ENCODE assay signal across 16 cellular contexts in the genomic region with DNA sequence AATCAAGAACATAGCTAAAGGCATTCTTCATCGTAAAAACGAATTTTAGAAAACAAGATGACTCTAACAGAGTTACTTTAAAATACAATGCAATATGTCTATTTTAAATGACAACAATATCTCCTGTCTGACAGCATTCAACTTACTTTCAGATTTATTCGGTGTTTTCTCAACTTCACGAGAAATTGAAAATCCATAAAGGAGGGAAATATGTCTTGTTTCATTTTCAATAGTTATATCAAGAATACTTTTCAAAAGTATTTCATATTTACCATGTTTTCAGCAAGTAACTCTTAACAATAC.
DNase-seq lines count a peak whose midpoint lies in the region; ATAC-seq and TF ChIP-seq lines count a peak whose summit lies in the region.
"Had no signal": no experiment of that assay in that cellular context is flagged by ENCODE, and none has a peak within 500 bp of the region (broad histone marks: within the 10 kb centered on the region; RNA-seq: fewer than 3 reads in every experiment).

No MANE protein-coding gene starts in this region.

- no peaks in the 10 kb centered on the region for H3K9me2 ChIP-seq in HCT116 (ENCODE audit: insufficient read depth)
- H3K9me2 ChIP-seq in PC-3 (replicated peaks; ENCODE audit: low read length): no peaks in the 10 kb centered on the region

- no peak for TF ChIP-seq POLR2A in HCT116 (IDR thresholded peaks at IDR 0.05; ENCODE audit: borderline replicate concordance, extremely low read depth, insufficient read depth, insufficient read length)

- H2AFZ ChIP-seq in HCT116 (ENCODE audit: low read depth, low read length, poor library complexity, severe bottlenecking): peak overlapping the region; percentile 71
- H2AFZ ChIP-seq in PC-3 (ENCODE audit: low read length): peak overlapping the region; percentile 62

- peak overlapping the region; percentile 50 for H3K27ac ChIP-seq in HCT116 (ENCODE audit: low read depth, low read length)
- peak overlapping the region; percentile 90 for H3K27ac ChIP-seq in PC-3 (ENCODE audit: low read length)
- H3K27ac ChIP-seq in dorsolateral prefrontal cortex: peak overlapping the region in 51 of 59 donors; percentile 10 to 94 (median 71)
- H3K27ac ChIP-seq in tibial artery: no peak overlapping the region
- H3K27ac ChIP-seq: SK-N-MC had no signal

- H3K4me1 ChIP-seq in HCT116 (ENCODE audit: control insufficient read depth in 1 of 2, insufficient read depth in 2 of 2, low read length in 2 of 2) (peaks cover 21 to 25% of the 10 kb centered on the region in 2 experiments), PC-3 (ENCODE audit: insufficient read depth, low read length) (peaks cover 31% of the 10 kb centered on the region), skeletal muscle satellite cell (ENCODE audit: control insufficient read depth, insufficient read depth, low read length) (peaks cover 6% of the 10 kb centered on the region), tibial artery (peaks cover 0 to 10% (median 5%) of the 10 kb centered on the region in 4 donors)
- H3K4me1 ChIP-seq: BE2C had no signal

- H3K4me3 ChIP-seq in HCT116 (replicated peaks in 1 of 2; ENCODE audit: low read depth in 1 of 2, low read length in 2 of 2) (peak overlapping the region in 1 of 2 experiments; percentile 42; a peak in 3 of 4 replicates), PC-3 (ENCODE audit: low read length) (peak overlapping the region; percentile 62), dorsolateral prefrontal cortex (peak overlapping the region in 5 of 59 donors; percentile 1 to 38 (median 12)), skeletal muscle satellite cell (ENCODE audit: low read length) (no peak overlapping the region), tibial artery (no peak overlapping the region)
- H3K4me3 ChIP-seq: SK-N-MC had no signal

- H3K9ac ChIP-seq in HCT116 (ENCODE audit: low read length) (peak overlapping the region; percentile 20; the same call in 1 of the 2 replicates), PC-3 (ENCODE audit: low read length) (peak overlapping the region; percentile 47), skeletal muscle satellite cell (ENCODE audit: low read depth, low read length) (no peak overlapping the region)

- peaks cover 11% of the 10 kb centered on the region for H3F3A ChIP-seq in PC-3 (ENCODE audit: low read length, unreplicated experiment)

- CTCF ChIA-PET in HCT116 (lab: Charles Lee) (interaction anchor here (1.0 to 3.4 kb wide), 3 partner anchors 14 to 40 kb away, joined by 3 to 17 read pairs (median 13); no protein-coding TSS in a partner anchor), PC-3 (lab: Charles Lee) (interaction anchor here (0.6 to 1.9 kb wide), 6 partner anchors 14 to 113 kb away, joined by 3 to 11 read pairs (median 5); no protein-coding TSS in a partner anchor)

- no peaks in the 10 kb centered on the region for H3K36me3 ChIP-seq in HCT116 (ENCODE audit: control insufficient read depth in 1 of 2, insufficient read depth in 2 of 2, low read length in 2 of 2)
- H3K36me3 ChIP-seq in PC-3 (ENCODE audit: low read depth, low read length): no peaks in the 10 kb centered on the region
- no peaks in the 10 kb centered on the region for H3K36me3 ChIP-seq in skeletal muscle satellite cell (ENCODE audit: insufficient read depth, low read length)
- no peaks in the 10 kb centered on the region for H3K36me3 ChIP-seq in tibial artery
- H3K36me3 ChIP-seq: BE2C had no signal

- no TSS peak for BruUV-seq in HCT116 (replicated peaks; lab: Mats Ljungman, UMichigan)
- no TSS peak for BruUV-seq in PC-3 (replicated peaks; lab: Mats Ljungman, UMichigan)

- no peaks in the 10 kb centered on the region for H3K27me3 ChIP-seq in HCT116 (ENCODE audit: insufficient read depth, low read length)
- H3K27me3 ChIP-seq in PC-3 (ENCODE audit: low read length): no peaks in the 10 kb centered on the region
- no peaks in the 10 kb centered on the region for H3K27me3 ChIP-seq in dorsolateral prefrontal cortex
- H3K27me3 ChIP-seq in skeletal muscle satellite cell (ENCODE audit: control insufficient read depth, insufficient read depth, low read length): peaks cover under 1% of the 10 kb centered on the region
- H3K27me3 ChIP-seq in tibial artery: no peaks in the 10 kb centered on the region
- H3K27me3 ChIP-seq: BE2C had no signal

- POLR2A ChIA-PET in HCT116 (lab: Charles Lee) (no interaction called here), PC-3 (lab: Charles Lee; ENCODE audit: unreplicated experiment) (interaction anchor here (0.6 kb wide), 1 partner anchor 114 kb away, joined by 5 read pairs; no protein-coding TSS in a partner anchor)

- H3K4me2 ChIP-seq in HCT116 (ENCODE audit: low read length) (peak overlapping the region; percentile 75), PC-3 (ENCODE audit: low read length) (peak overlapping the region; percentile 86), skeletal muscle satellite cell (ENCODE audit: low read length) (peak overlapping the region; percentile 20)

- RAD21 ChIA-PET in HCT116 (lab: Charles Lee; ENCODE audit: low non-redundant PET in 1 of 2, low total read pairs in 2 of 2, uncharacterized antibody in 2 of 2, unreplicated experiment in 2 of 2): no interaction called here

- H3K9me3 ChIP-seq in HCT116 (ENCODE audit: control insufficient read depth in 1 of 2, insufficient read depth in 1 of 2, low read depth in 1 of 2, low read length in 2 of 2) (peaks cover 0 to 8% of the 10 kb centered on the region in 2 experiments; a peak in 1 of 4 replicates), PC-3 (ENCODE audit: low read length) (peaks cover 5% of the 10 kb centered on the region; the same call in 1 of the 2 replicates), skeletal muscle satellite cell (replicated peaks; ENCODE audit: low read length) (no peaks in the 10 kb centered on the region), tibial artery (peaks cover 0 to 6% (median 0%) of the 10 kb centered on the region in 3 donors)

- intact Hi-C loops in HCT116 (cut with micrococcal nuclease): no loop called here
- intact Hi-C loops in PC-3 (cut with micrococcal nuclease): loop anchor here (1.0 kb wide), 2 partner anchors 36 to 41 kb away; no protein-coding TSS in a partner anchor
- intact Hi-C loops in dorsolateral prefrontal cortex (cut with DNase I): no loop called here
- intact Hi-C loops in tibial artery (cut with DNase I; ENCODE audit: low total_unique reads): no loop called here

- no peak for TF ChIP-seq RAD21 in HCT116 (IDR thresholded peaks at IDR 0.05; ENCODE audit: low read depth)

- H3K79me2 ChIP-seq in HCT116 (ENCODE audit: insufficient read depth, low read length) (no peaks in the 10 kb centered on the region), PC-3 (ENCODE audit: low read length) (no peaks in the 10 kb centered on the region)

- DNase-seq in HCT116 (ENCODE audit: low read depth, low spot score) (no peak), PC-3 (no peak), dorsolateral prefrontal cortex (no peak), NCI-H1436 (lab: John Stamatoyannopoulos, UW) (no peak), NCI-H446 treated with DMSO at 0.1 percent for 48 hours (lab: John Stamatoyannopoulos, UW) (no peak), DMS 273 (lab: John Stamatoyannopoulos, UW; ENCODE audit: unreplicated experiment) (no peak), tibial artery (no peak)
- DNase-seq: BE2C; CD8-positive, alpha-beta T cell; DND-41; GDM1; NCI-H1436 treated with DMSO at 0.1 percent for 48 hours; NCI-H226; NCI-H526 treated with DMSO at 0.1 percent for 48 hours had no signal

- no peak for TF ChIP-seq CTCF in HCT116 (IDR thresholded peaks at IDR 0.05 in 2 of 3, conservative IDR thresholded peaks at IDR 0.05 in 1 of 3; ENCODE audit: borderline replicate concordance in 1 of 3, insufficient read depth in 1 of 3, low read depth in 2 of 3, low read length in 2 of 3)
- TF ChIP-seq CTCF in PC-3 (conservative IDR thresholded peaks at IDR 0.05; ENCODE audit: low read depth, low read length): no peak
- TF ChIP-seq CTCF in dorsolateral prefrontal cortex (IDR thresholded peaks at IDR 0.05 in 54 of 56, conservative IDR thresholded peaks at IDR 0.05 in 2 of 56; ENCODE audit: low read depth in 1 of 56, partially characterized antibody in 56 of 56): no peak
- no peak for TF ChIP-seq CTCF in tibial artery (IDR thresholded peaks at IDR 0.05)

- no peak; the same call in 1 of the 2 replicates for ATAC-seq in HCT116
- ATAC-seq in PC-3: no peak
- ATAC-seq: CD8-positive, alpha-beta T cell had no signal

- H4K20me1 ChIP-seq in HCT116 (ENCODE audit: insufficient read depth) (no peaks in the 10 kb centered on the region), PC-3 (ENCODE audit: low read length) (no peaks in the 10 kb centered on the region)

TF ChIP-seq in HCT116, 20 proteins besides CTCF, POLR2A, EP300 and RAD21:
- no peak for TF ChIP-seq EGR1 (IDR thresholded peaks at IDR 0.05; ENCODE audit: low read depth)
- TF ChIP-seq, protein P1, sequence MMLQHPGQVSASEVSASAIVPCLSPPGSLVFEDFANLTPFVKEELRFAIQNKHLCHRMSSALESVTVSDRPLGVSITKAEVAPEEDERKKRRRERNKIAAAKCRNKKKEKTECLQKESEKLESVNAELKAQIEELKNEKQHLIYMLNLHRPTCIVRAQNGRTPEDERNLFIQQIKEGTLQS (IDR thresholded peaks at IDR 0.05): no peak
- TF ChIP-seq SP1 (IDR thresholded peaks at IDR 0.05; ENCODE audit: low read depth): peak; percentile 2; the same call in 1 of the 2 replicates
- TF ChIP-seq EZH2phosphoT487 (IDR thresholded peaks at IDR 0.05; ENCODE audit: borderline replicate concordance): no peak
- TF ChIP-seq JUND (IDR thresholded peaks at IDR 0.05): no peak
- peak; percentile 9; the same call in 1 of the 2 replicates for TF ChIP-seq CBX3 (IDR thresholded peaks at IDR 0.05; ENCODE audit: low read depth)

Comparison
In these comparisons a context has a peak if more than half of its experiments do, and no peak if none do; other contexts are left out.
1. H3K27ac ChIP-seq: peak in HCT116 (single experiment), PC-3 (single experiment) and dorsolateral prefrontal cortex (51 of 59); none in tibial artery (0 of 2).
2. H3K4me2 ChIP-seq: peak in every context shown above with its lines; median percentile 86 in PC-3; 75 in HCT116; 20 in skeletal muscle satellite cell.